In genomic region chr12:25100738-25101445, GRCh38 we compare ENCODE assay signal across 18 cellular contexts.
DNase-seq lines count a peak whose midpoint lies in the region; ATAC-seq and TF ChIP-seq lines count a peak whose summit lies in the region.
"Had no signal": no experiment of that assay in that cellular context is flagged by ENCODE, and none has a peak within 500 bp of the region (broad histone marks: within the 10 kb centered on the region; RNA-seq: fewer than 3 reads in every experiment).

No MANE protein-coding gene starts in this region.

- TF ChIP-seq CTCF in MM.1S (IDR thresholded peaks at IDR 0.05; ENCODE audit: low read length) (no peak), left lung (IDR thresholded peaks at IDR 0.05) (no peak), dorsolateral prefrontal cortex (IDR thresholded peaks at IDR 0.05 in 54 of 56, conservative IDR thresholded peaks at IDR 0.05 in 2 of 56; ENCODE audit: low read depth in 1 of 56, partially characterized antibody in 56 of 56) (no peak), tibial nerve (IDR thresholded peaks at IDR 0.05) (no peak)

- H3K27me3 ChIP-seq in MM.1S (replicated peaks; ENCODE audit: insufficient read depth, low read length), result no peaks in the 10 kb centered on the region
- no peaks in the 10 kb centered on the region for H3K27me3 ChIP-seq in left lung
- H3K27me3 ChIP-seq in dorsolateral prefrontal cortex, result no peaks in the 10 kb centered on the region
- H3K27me3 ChIP-seq in tibial nerve, result no peaks in the 10 kb centered on the region
- H3K27me3 ChIP-seq: gastrocnemius medialis had no signal

- H3K4me1 ChIP-seq in MM.1S (ENCODE audit: low read length), result peaks cover 13% of the 10 kb centered on the region
- H3K4me1 ChIP-seq in left lung, result peaks cover 0 to 6% of the 10 kb centered on the region in 2 donors
- H3K4me1 ChIP-seq in tibial nerve, result no peaks in the 10 kb centered on the region
- H3K4me1 ChIP-seq: gastrocnemius medialis had no signal

- 0 out of 2 replicates have a peak, but pooled peaks cover 2% of the 10 kb centered on the region for H3F3A ChIP-seq in MM.1S (ENCODE audit: insufficient read depth, low read length)

- H3K9ac ChIP-seq in MM.1S (ENCODE audit: low read length), result no peak overlapping the region

- WGBS in tibial nerve, 2 donors, result 72 to 75% methylated on average over 4 of the region's 4 CpGs

- H2AFZ ChIP-seq in MM.1S (ENCODE audit: low read length), result no peak overlapping the region

- TF ChIP-seq POLR2A in tibial nerve (IDR thresholded peaks at IDR 0.05), result no peak

- peak; percentile 50 for DNase-seq in MM.1S
- no peak for DNase-seq in left lung
- no peak for DNase-seq in dorsolateral prefrontal cortex
- DNase-seq in tibial nerve (ENCODE audit: low spot score in 2 of 2), result no peak
- DNase-seq in DMS 273 treated with DMSO at 0.1 percent for 48 hours (lab: John Stamatoyannopoulos, UW), result no peak
- DNase-seq in A172 (ENCODE audit: low spot score), result no peak
- DNase-seq: activated naive CD8-positive, alpha-beta T cell treated with anti-CD3 and anti-CD28 coated beads, Interleukin-2, amount 10 ng/mL, durations not matched to agents 7 days and 5 days; central memory CD4-positive, alpha-beta T cell; gastrocnemius medialis; KG1; mammary epithelial cell; NCI-H146; NCI-H446; right cardiac atrium had no signal

- no peak for TF ChIP-seq EP300 in tibial nerve (IDR thresholded peaks at IDR 0.05)

- no peaks in the 10 kb centered on the region for H3K36me3 ChIP-seq in MM.1S (replicated peaks; ENCODE audit: insufficient read depth, low read length)
- peaks cover 0 to 49% of the 10 kb centered on the region in 2 donors for H3K36me3 ChIP-seq in left lung
- H3K36me3 ChIP-seq in tibial nerve, result peaks cover 0 to 4% (median 0%) of the 10 kb centered on the region in 3 donors
- H3K36me3 ChIP-seq: gastrocnemius medialis had no signal

- no peaks in the 10 kb centered on the region for H3K79me2 ChIP-seq in MM.1S (ENCODE audit: low read length)

- peak; percentile 46 for ATAC-seq in GM18499 (IDR thresholded peaks at IDR 0.05; ENCODE audit: insufficient read depth, unreplicated experiment)
- ATAC-seq in GM21786 (IDR thresholded peaks at IDR 0.05; ENCODE audit: unreplicated experiment), result peak; percentile 58
- peak; percentile 33 for ATAC-seq in left lung
- ATAC-seq: gastrocnemius medialis, right cardiac atrium, WTC11 had no signal

- no peak overlapping the region for H3K4me3 ChIP-seq in MM.1S (ENCODE audit: low read length)
- no peak overlapping the region for H3K4me3 ChIP-seq in left lung
- H3K4me3 ChIP-seq in dorsolateral prefrontal cortex, result no peak overlapping the region
- no peak overlapping the region for H3K4me3 ChIP-seq in tibial nerve
- H3K4me3 ChIP-seq: gastrocnemius medialis had no signal

- intact Hi-C loops in left lung (cut with DNase I), result no loop called here
- intact Hi-C loops in dorsolateral prefrontal cortex (cut with DNase I), result no loop called here

- no peaks in the 10 kb centered on the region for H4K20me1 ChIP-seq in MM.1S (ENCODE audit: insufficient read depth, low read length)

- peak overlapping the region; percentile 41; the same call in 1 of the 2 replicates for H3K27ac ChIP-seq in MM.1S (ENCODE audit: low read length)
- H3K27ac ChIP-seq in left lung, result no peak overlapping the region
- no peak overlapping the region for H3K27ac ChIP-seq in dorsolateral prefrontal cortex
- H3K27ac ChIP-seq in tibial nerve, result no peak overlapping the region
- H3K27ac ChIP-seq: C4-2B, gastrocnemius medialis had no signal

- H3K9me2 ChIP-seq in MM.1S (replicated peaks; ENCODE audit: insufficient read depth, low read length), result no peaks in the 10 kb centered on the region

- H3K9me3 ChIP-seq in MM.1S (replicated peaks; ENCODE audit: insufficient read depth, low read length) (no peaks in the 10 kb centered on the region), left lung (no peaks in the 10 kb centered on the region), tibial nerve (no peaks in the 10 kb centered on the region)
- H3K9me3 ChIP-seq: gastrocnemius medialis had no signal

- H3K4me2 ChIP-seq in MM.1S (ENCODE audit: low read depth, low read length), result peak overlapping the region; percentile 19; the same call in 1 of the 2 replicates
